12 cellular contexts compared by ENCODE assay signal in the genomic region with DNA sequence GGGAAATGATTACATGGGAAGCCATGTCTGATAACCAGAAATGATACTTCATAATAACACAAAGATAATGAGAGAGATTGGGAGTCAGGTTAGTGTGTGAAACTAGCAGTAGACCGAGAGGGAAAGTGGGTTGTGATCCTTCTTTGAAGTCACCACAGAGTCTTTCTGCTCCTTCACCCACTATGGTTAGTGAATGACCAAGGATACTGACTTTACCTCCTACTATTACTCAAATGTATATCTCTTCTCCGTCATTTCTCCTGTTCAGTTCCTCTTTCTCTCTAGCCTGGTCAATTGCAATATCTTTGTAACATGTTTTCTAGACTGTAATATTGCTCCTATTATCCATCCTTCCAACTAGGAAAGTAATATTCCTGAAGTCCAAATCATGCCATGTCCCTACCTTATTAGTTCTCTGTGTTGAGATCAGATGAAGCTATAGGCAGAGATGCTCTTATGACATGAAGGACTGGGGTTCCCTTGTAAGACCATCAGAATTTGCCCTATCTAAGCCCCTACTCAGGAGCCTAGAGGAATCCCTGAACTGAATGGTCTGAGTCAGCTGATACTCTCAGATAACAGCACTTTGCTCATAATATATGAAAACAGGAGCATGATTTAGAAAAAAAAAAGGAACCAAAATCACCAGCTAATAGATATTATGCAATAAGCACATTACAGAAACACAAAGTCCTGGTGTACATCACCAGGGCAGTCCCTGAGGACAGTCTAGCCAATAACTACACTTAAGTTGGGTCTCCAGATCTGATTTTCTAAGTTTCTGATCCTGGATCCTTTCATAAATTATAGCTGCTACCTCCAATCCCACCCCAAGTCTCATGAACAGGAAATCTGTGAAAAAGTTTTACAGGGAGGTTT.
A peak's percentile ranks its signal among the peaks of the same experiment; 100 is the strongest.
DNase-seq lines count a peak whose midpoint lies in the region; ATAC-seq, FAIRE-seq and TF ChIP-seq lines count a peak whose summit lies in the region.
"Had no signal": no experiment of that assay in that cellular context is flagged by ENCODE, and none has a peak within 500 bp of the region (broad histone marks: within the 10 kb centered on the region; RNA-seq: fewer than 3 reads in every experiment).

No MANE protein-coding gene starts in this region.

- FAIRE-seq in GM19239 (lab: Jason Lieb, UNC), result peak; percentile 52
- FAIRE-seq: islet of Langerhans had no signal

- H3K9ac ChIP-seq in Karpas-422 (ENCODE audit: low read length), result no peak overlapping the region

- no peaks in the 10 kb centered on the region for H3K9me3 ChIP-seq in OCI-LY7 (ENCODE audit: low read length)
- no peaks in the 10 kb centered on the region for H3K9me3 ChIP-seq in aorta (ENCODE audit: control insufficient read depth, low read length)
- H3K9me3 ChIP-seq in Karpas-422 (ENCODE audit: low read length), result no peaks in the 10 kb centered on the region

- H3K27me3 ChIP-seq in aorta (ENCODE audit: control insufficient read depth in 1 of 2, insufficient read depth in 2 of 2, low read length in 1 of 2) (no peaks in the 10 kb centered on the region), Karpas-422 (ENCODE audit: low read length) (no peaks in the 10 kb centered on the region)

- H3K9me2 ChIP-seq in OCI-LY7 (ENCODE audit: insufficient read depth, low read length), result no peaks in the 10 kb centered on the region
- H3K9me2 ChIP-seq in Karpas-422 (replicated peaks; ENCODE audit: insufficient read depth, low read length), result no peaks in the 10 kb centered on the region

- H2AFZ ChIP-seq in OCI-LY7 (ENCODE audit: low read length), result no peak overlapping the region
- no peak overlapping the region for H2AFZ ChIP-seq in Karpas-422 (ENCODE audit: low read length)

- WGBS in aorta, 2 donors, result 92 to 93% methylated on average over 2 of the region's 2 CpGs

- intact Hi-C loops in OCI-LY7 (cut with micrococcal nuclease; ENCODE audit: unreplicated experiment), result no loop called here
- intact Hi-C loops in aorta (cut with DNase I), result loop anchor here (5.0 to 10.0 kb wide), 4 partner anchors 51 to 529 kb away; no protein-coding TSS in a partner anchor

- H4K20me1 ChIP-seq in OCI-LY7 (ENCODE audit: insufficient read depth, low read length) (no peaks in the 10 kb centered on the region), Karpas-422 (ENCODE audit: insufficient read depth, low read depth, low read length) (no peaks in the 10 kb centered on the region)

- H3K4me2 ChIP-seq in OCI-LY7 (ENCODE audit: low read length) (no peak overlapping the region), Karpas-422 (ENCODE audit: low read depth, low read length, poor library complexity, severe bottlenecking) (no peak overlapping the region)

- H3K4me3 ChIP-seq in OCI-LY7 (ENCODE audit: low read depth, low read length, poor library complexity, severe bottlenecking), result no peak overlapping the region
- H3K4me3 ChIP-seq in aorta (ENCODE audit: low read length in 2 of 2), result no peak overlapping the region
- H3K4me3 ChIP-seq in Karpas-422 (ENCODE audit: low read length), result no peak overlapping the region

- H3K27ac ChIP-seq in OCI-LY7 (ENCODE audit: low read depth, low read length, poor library complexity, severe bottlenecking), result no peak overlapping the region
- H3K27ac ChIP-seq in aorta (ENCODE audit: low read depth in 1 of 2, low read length in 2 of 2), result no peak overlapping the region
- no peak overlapping the region for H3K27ac ChIP-seq in Karpas-422 (ENCODE audit: low read length)
- H3K27ac ChIP-seq: C4-2B, epithelial cell of prostate had no signal

- DNase-seq in GM10248 (ENCODE audit: extremely low spot score), result peak; percentile 50
- no peak for DNase-seq in GM19239 (ENCODE audit: insufficient read length, low spot score)
- peak; percentile 14 for DNase-seq in NOMO-1 treated with dmso at 0.1 percent for 144 hours (lab: John Stamatoyannopoulos, UW; ENCODE audit: unreplicated experiment)
- DNase-seq in OCI-LY7 (ENCODE audit: low spot score), result no peak
- no peak for DNase-seq in aorta
- no peak for DNase-seq in amniotic stem cell (lab: John Stamatoyannopoulos, UW)
- DNase-seq in Karpas-422, result no peak
- DNase-seq: activated CD4-positive, CD25-positive, alpha-beta regulatory T cell had no signal

- ATAC-seq in HG02885 (IDR thresholded peaks at IDR 0.05; ENCODE audit: poor library complexity, unreplicated experiment) (peak; percentile 91), aorta (ENCODE audit: low FRiP score) (no peak)

- TF ChIP-seq CTCF in GM10248 (IDR thresholded peaks at IDR 0.05; ENCODE audit: control extremely low read depth, extremely low read depth, low read depth, missing control alignments), result no peak
- no peak for TF ChIP-seq CTCF in OCI-LY7 (conservative IDR thresholded peaks at IDR 0.05; ENCODE audit: low read length)

- POLR2A ChIA-PET in GM10248 (lab: Yijun Ruan, JAX), result no interaction called here
- POLR2A ChIA-PET in OCI-LY7 (lab: Charles Lee), result interaction anchor here (0.7 kb wide), 1 partner anchor 13 kb away, joined by 3 read pairs; no protein-coding TSS in a partner anchor

- no TSS peak for BruUV-seq in OCI-LY7 (replicated peaks; lab: Mats Ljungman, UMichigan)

- no peaks in the 10 kb centered on the region for H3K79me2 ChIP-seq in OCI-LY7 (ENCODE audit: insufficient read depth, low read depth, low read length)
- H3K79me2 ChIP-seq in Karpas-422 (ENCODE audit: low read length), result no peaks in the 10 kb centered on the region

- H3K4me1 ChIP-seq in OCI-LY7 (ENCODE audit: insufficient read depth, low read length, poor library complexity, severe bottlenecking) (no peaks in the 10 kb centered on the region), aorta (ENCODE audit: control insufficient read depth in 1 of 2, insufficient read depth in 2 of 2, low read length in 2 of 2) (peaks cover 3 to 4% of the 10 kb centered on the region in 2 donors), Karpas-422 (ENCODE audit: low read length) (no peaks in the 10 kb centered on the region)

- H3K36me3 ChIP-seq in OCI-LY7 (ENCODE audit: insufficient read depth, low read length) (no peaks in the 10 kb centered on the region), aorta (ENCODE audit: control insufficient read depth in 1 of 2, insufficient read depth in 2 of 2, low read length in 1 of 2) (no peaks in the 10 kb centered on the region), Karpas-422 (ENCODE audit: insufficient read depth, low read length) (no peaks in the 10 kb centered on the region)

- CTCF ChIA-PET in GM10248 (lab: Yijun Ruan, JAX), result interaction anchor here (0.7 to 3.1 kb wide), 4 partner anchors 12 to 687 kb away, joined by 3 to 17 read pairs (median 6); no protein-coding TSS in a partner anchor
- CTCF ChIA-PET in OCI-LY7 (lab: Charles Lee; ENCODE audit: unreplicated experiment), result interaction anchor here (0.6 kb wide), 1 partner anchor 297 kb away, joined by 3 read pairs; no protein-coding TSS in a partner anchor

Comparison
In these comparisons a context has a peak if more than half of its experiments do, and no peak if none do; other contexts are left out.
1. DNase-seq: peak in GM10248 (single experiment) and NOMO-1 treated with dmso at 0.1 percent for 144 hours (single experiment); none in GM19239 (single experiment), OCI-LY7 (single experiment), aorta (0 of 2), amniotic stem cell (single experiment) and Karpas-422 (single experiment).